In genomic region chr5:123387313-123387712, GRCh38 we compare ENCODE assay signal across 7 cellular contexts.
"Had no signal": no experiment of that assay in that cellular context is flagged by ENCODE, and none has a peak within 500 bp of the region (broad histone marks: within the 10 kb centered on the region; RNA-seq: fewer than 3 reads in every experiment).

No MANE protein-coding gene starts in this region.

- ATAC-seq: HCT116 had no signal

- DNase-seq: GM23248, GOT3, H7, HFFc6 had no signal

- H3K9ac ChIP-seq: GM23248 had no signal

- H3K4me1 Mint-ChIP-seq: IgD-negative memory B cell had no signal

- H3K9me3 ChIP-seq: HAP-1 had no signal

- H3K27ac ChIP-seq: GM23248 had no signal

- H3K27me3 Mint-ChIP-seq: IgD-negative memory B cell had no signal

- H3K4me3 ChIP-seq: GM23248, HAP-1 had no signal

- H2AFZ ChIP-seq: GM23248 had no signal

- H3K4me3 Mint-ChIP-seq: HFFc6, IgD-negative memory B cell had no signal

- H3K27ac Mint-ChIP-seq: HFFc6, IgD-negative memory B cell had no signal

- H3K9me3 Mint-ChIP-seq: HFFc6, IgD-negative memory B cell had no signal
